In the genomic region with DNA sequence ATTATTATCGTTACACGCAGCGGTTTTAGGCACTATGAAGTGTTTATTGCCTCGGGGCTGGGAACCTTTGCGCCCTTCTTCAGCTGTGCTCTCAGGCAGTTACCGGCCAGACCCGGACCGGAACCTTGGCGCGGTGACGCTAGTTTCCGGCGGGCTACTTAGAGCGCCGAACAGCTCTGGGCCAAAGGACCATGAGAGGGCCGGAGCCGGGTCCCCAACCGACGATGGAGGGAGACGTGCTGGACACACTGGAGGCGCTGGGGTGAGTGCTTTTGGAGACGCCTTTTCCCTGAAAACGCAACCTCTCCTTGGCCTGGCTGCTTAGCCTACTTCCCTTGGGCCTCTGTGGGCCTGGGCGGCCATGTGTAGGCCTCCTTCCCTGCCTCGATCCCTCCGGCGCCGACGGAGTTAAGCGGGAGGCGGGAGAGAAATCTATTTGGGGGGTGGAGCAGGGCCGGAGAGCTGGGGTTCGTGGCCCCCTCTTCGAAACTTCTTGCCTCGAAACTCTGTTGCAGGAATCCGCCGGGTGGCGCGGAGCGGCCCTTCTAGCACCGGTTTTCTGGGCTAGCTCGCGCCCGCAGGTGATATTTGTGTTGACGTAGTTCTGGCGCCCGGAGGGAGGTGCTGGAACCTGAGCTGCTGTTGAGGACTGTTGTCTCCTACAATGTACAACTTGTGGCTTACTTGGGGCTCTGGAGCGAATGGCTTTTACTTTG, we compare ENCODE assay signal across 8 cellular contexts.
DNase-seq lines count a peak whose midpoint lies in the region; ATAC-seq lines count a peak whose summit lies in the region.

A gene (plus strand): TSS at position 157 of the 716 bp plus-strand sequence. CDS start 35 bp downstream, at position 192.

- DNase-seq in AG08395 (ENCODE audit: low spot score) (peak; percentile 87), NCI-H2227 (lab: John Stamatoyannopoulos, UW; ENCODE audit: unreplicated experiment) (peak; percentile 88), inferior parietal cortex (ENCODE audit: extremely low spot score) (peak; percentile 96)
- DNase-seq in activated CD4-positive, CD25-positive, alpha-beta regulatory T cell (lab: John Stamatoyannopoulos, UW): peak; percentile 57 to 86 (median 72)
- DNase-seq in central memory CD4-positive, alpha-beta T cell: peak; percentile 79
- peak; percentile 87 for DNase-seq in stimulated activated CD4-positive, alpha-beta T cell treated with anti-CD3 and anti-CD28 coated beads, Interleukin-12 subunit alpha, Interleukin-12 subunit beta, amount 100 ng/mL, for 24 hours (ENCODE audit: low read depth in 2 of 2)

- ATAC-seq in GM18870 (IDR thresholded peaks at IDR 0.05; ENCODE audit: unreplicated experiment) (peak; percentile 73), HG03108 (IDR thresholded peaks at IDR 0.05; ENCODE audit: unreplicated experiment) (peak; percentile 78)

Comparison
In these comparisons a context has a peak if more than half of its experiments do, and no peak if none do; other contexts are left out.
1. Peak in every context shown above with its lines: DNase-seq and ATAC-seq.